ENCODE assay signal across 32 cellular contexts in genomic region chr9:98641675-98642074, GRCh38.
"Had no signal": no experiment of that assay in that cellular context is flagged by ENCODE, and none has a peak within 500 bp of the region (broad histone marks: within the 10 kb centered on the region; RNA-seq: fewer than 3 reads in every experiment).

No MANE protein-coding gene starts in this region.

- H3K36me3 ChIP-seq: ascending aorta, breast epithelium, colonic mucosa had no signal

- FAIRE-seq: frontal cortex had no signal

- H3K27ac Mint-ChIP-seq: activated CD4-positive, alpha-beta memory T cell treated with anti-CD3 and anti-CD28 coated beads for 36 hours; activated CD4-positive, alpha-beta T cell treated with anti-CD3 and anti-CD28 coated beads for 36 hours; activated CD4-positive, alpha-beta T cell treated with anti-CD3 and anti-CD28 coated beads, Interleukin-2, amount 10 ng/mL, durations not matched to agents 24 days and 14 days; activated naive CD4-positive, alpha-beta T cell treated with anti-CD3 and anti-CD28 coated beads, Interleukin-2, amount 10 ng/mL, durations not matched to agents 7 days and 5 days; activated naive CD8-positive, alpha-beta T cell treated with anti-CD3 and anti-CD28 coated beads, Interleukin-2, amount 10 ng/mL, durations not matched to agents 7 days and 5 days; activated T-cell treated with anti-CD3 and anti-CD28 coated beads, Interleukin-2, amount 50 U/mL, for 24 hours; activated T-cell treated with anti-CD3 and anti-CD28 coated beads, Interleukin-2, amount 50 U/mL, for 72 hours; brain; dendritic cell treated with granulocyte-macrophage colony-stimulating factor and Interleukin-4, amounts not matched to agents 40 ng/mL and 50 ng/mL, for 4 days; endodermal cell; T-helper 17 cell; T-helper 2 cell treated with Interferon-gamma antibody and Interleukin-4, amounts not matched to agents 5 μg/mL and 100 μg/mL, for 36 hours had no signal

- H3K27me3 ChIP-seq: ascending aorta, breast epithelium, colonic mucosa, dorsolateral prefrontal cortex had no signal

- ATAC-seq: activated CD4-positive, alpha-beta T cell treated with anti-CD3 and anti-CD28 coated beads for 36 hours; activated naive CD4-positive, alpha-beta T cell treated with anti-CD3 and anti-CD28 coated beads, Interleukin-2, amount 50 U/mL, for 72 hours; activated T-cell treated with anti-CD3 and anti-CD28 coated beads, Interleukin-2, amount 50 U/mL, for 72 hours; esophagus mucosa; T-helper 17 cell had no signal

- H3K4me1 Mint-ChIP-seq: activated CD4-positive, alpha-beta T cell treated with anti-CD3 and anti-CD28 coated beads for 36 hours; activated CD4-positive, alpha-beta T cell treated with anti-CD3 and anti-CD28 coated beads, Interleukin-2, amount 10 ng/mL, durations not matched to agents 24 days and 14 days; activated naive CD4-positive, alpha-beta T cell treated with anti-CD3 and anti-CD28 coated beads, Interleukin-2, amount 10 ng/mL, durations not matched to agents 7 days and 5 days; activated naive CD8-positive, alpha-beta T cell treated with anti-CD3 and anti-CD28 coated beads, Interleukin-2, amount 10 ng/mL, durations not matched to agents 7 days and 5 days; central memory CD8-positive, alpha-beta T cell had no signal

- H3K36me3 Mint-ChIP-seq: activated CD4-positive, alpha-beta memory T cell treated with anti-CD3 and anti-CD28 coated beads for 36 hours; activated naive CD4-positive, alpha-beta T cell treated with anti-CD3 and anti-CD28 coated beads, Interleukin-2, amount 10 ng/mL, durations not matched to agents 7 days and 5 days; activated naive CD4-positive, alpha-beta T cell treated with anti-CD3 and anti-CD28 coated beads, Interleukin-2, amount 50 U/mL, for 72 hours; activated naive CD8-positive, alpha-beta T cell treated with anti-CD3 and anti-CD28 coated beads, Interleukin-2, amount 10 ng/mL, durations not matched to agents 7 days and 5 days; brain had no signal

- H3K4me3 ChIP-seq: ascending aorta, breast epithelium, colonic mucosa, dorsolateral prefrontal cortex had no signal

- H3K27ac ChIP-seq: ascending aorta, breast epithelium, colonic mucosa, WERI-Rb-1 had no signal

- H3K9me3 Mint-ChIP-seq: activated CD4-positive, alpha-beta memory T cell treated with anti-CD3 and anti-CD28 coated beads for 36 hours; activated CD4-positive, alpha-beta T cell treated with anti-CD3 and anti-CD28 coated beads, Interleukin-2, amount 10 ng/mL, durations not matched to agents 24 days and 14 days; activated naive CD4-positive, alpha-beta T cell treated with anti-CD3 and anti-CD28 coated beads, Interleukin-2, amount 10 ng/mL, durations not matched to agents 7 days and 5 days; activated naive CD8-positive, alpha-beta T cell treated with anti-CD3 and anti-CD28 coated beads, Interleukin-2, amount 10 ng/mL, durations not matched to agents 7 days and 5 days; activated T-cell treated with anti-CD3 and anti-CD28 coated beads, Interleukin-2, amount 50 U/mL, for 24 hours; activated T-cell treated with anti-CD3 and anti-CD28 coated beads, Interleukin-2, amount 50 U/mL, for 72 hours; central memory CD8-positive, alpha-beta T cell; dendritic cell treated with granulocyte-macrophage colony-stimulating factor and Interleukin-4, amounts not matched to agents 40 ng/mL and 50 ng/mL, for 4 days; T-helper 2 cell treated with Interferon-gamma antibody and Interleukin-4, amounts not matched to agents 5 μg/mL and 100 μg/mL, for 36 hours had no signal

- H3K4me3 Mint-ChIP-seq: activated CD4-positive, alpha-beta memory T cell treated with anti-CD3 and anti-CD28 coated beads for 36 hours; activated CD4-positive, alpha-beta T cell treated with anti-CD3 and anti-CD28 coated beads for 36 hours; activated CD4-positive, alpha-beta T cell treated with anti-CD3 and anti-CD28 coated beads, Interleukin-2, amount 10 ng/mL, durations not matched to agents 24 days and 14 days; activated naive CD4-positive, alpha-beta T cell treated with anti-CD3 and anti-CD28 coated beads, Interleukin-2, amount 10 ng/mL, durations not matched to agents 7 days and 5 days; activated naive CD8-positive, alpha-beta T cell treated with anti-CD3 and anti-CD28 coated beads, Interleukin-2, amount 10 ng/mL, durations not matched to agents 7 days and 5 days; activated T-cell treated with anti-CD3 and anti-CD28 coated beads, Interleukin-2, amount 50 U/mL, for 24 hours; activated T-cell treated with anti-CD3 and anti-CD28 coated beads, Interleukin-2, amount 50 U/mL, for 72 hours; brain; central memory CD8-positive, alpha-beta T cell; dendritic cell treated with granulocyte-macrophage colony-stimulating factor and Interleukin-4, amounts not matched to agents 40 ng/mL and 50 ng/mL, for 4 days; endodermal cell; T-helper 17 cell; T-helper 2 cell treated with Interferon-gamma antibody and Interleukin-4, amounts not matched to agents 5 μg/mL and 100 μg/mL, for 36 hours had no signal

- H3K9me3 ChIP-seq: ascending aorta, breast epithelium, colonic mucosa had no signal

- DNase-seq: activated CD4-positive, alpha-beta memory T cell treated with anti-CD3 and anti-CD28 coated beads for 36 hours; activated CD4-positive, alpha-beta T cell treated with anti-CD3 and anti-CD28 coated beads for 36 hours; activated CD4-positive, alpha-beta T cell treated with anti-CD3 and anti-CD28 coated beads, Interleukin-2, amount 10 ng/mL, durations not matched to agents 24 days and 14 days; activated CD4-positive, CD25-positive, alpha-beta regulatory T cell; activated CD4-positive, CD25-positive, alpha-beta regulatory T cell treated with anti-CD3 and anti-CD28 coated beads, Interleukin-2, amount 50 U/mL, for 72 hours; activated CD8-positive, alpha-beta memory T cell treated with anti-CD3 and anti-CD28 coated beads, Interleukin-2, amount 50 U/mL, for 48 hours; activated gamma-delta T cell; activated naive CD4-positive, alpha-beta T cell; activated naive CD4-positive, alpha-beta T cell treated with anti-CD3 and anti-CD28 coated beads, Interleukin-2, amount 10 ng/mL, durations not matched to agents 7 days and 5 days; activated naive CD8-positive, alpha-beta T cell treated with anti-CD3 and anti-CD28 coated beads, Interleukin-2, amount 10 ng/mL, durations not matched to agents 7 days and 5 days; activated T-cell treated with anti-CD3 and anti-CD28 coated beads for 4 hours; activated T-cell treated with anti-CD3 and anti-CD28 coated beads, Interleukin-2, amount 50 U/mL, for 24 hours; activated T-cell treated with anti-CD3 and anti-CD28 coated beads, Interleukin-2, amount 50 U/mL, for 72 hours; colonic mucosa; effector memory CD4-positive, alpha-beta T cell; endodermal cell; foreskin fibroblast; head of caudate nucleus; T-helper 1 cell; T-helper 17 cell; T1000; WERI-Rb-1 had no signal

- H3K4me1 ChIP-seq: ascending aorta, breast epithelium, colonic mucosa had no signal

- H3K27me3 Mint-ChIP-seq: brain had no signal
